ENCODE assay signal across 8 cellular contexts in the genomic region with DNA sequence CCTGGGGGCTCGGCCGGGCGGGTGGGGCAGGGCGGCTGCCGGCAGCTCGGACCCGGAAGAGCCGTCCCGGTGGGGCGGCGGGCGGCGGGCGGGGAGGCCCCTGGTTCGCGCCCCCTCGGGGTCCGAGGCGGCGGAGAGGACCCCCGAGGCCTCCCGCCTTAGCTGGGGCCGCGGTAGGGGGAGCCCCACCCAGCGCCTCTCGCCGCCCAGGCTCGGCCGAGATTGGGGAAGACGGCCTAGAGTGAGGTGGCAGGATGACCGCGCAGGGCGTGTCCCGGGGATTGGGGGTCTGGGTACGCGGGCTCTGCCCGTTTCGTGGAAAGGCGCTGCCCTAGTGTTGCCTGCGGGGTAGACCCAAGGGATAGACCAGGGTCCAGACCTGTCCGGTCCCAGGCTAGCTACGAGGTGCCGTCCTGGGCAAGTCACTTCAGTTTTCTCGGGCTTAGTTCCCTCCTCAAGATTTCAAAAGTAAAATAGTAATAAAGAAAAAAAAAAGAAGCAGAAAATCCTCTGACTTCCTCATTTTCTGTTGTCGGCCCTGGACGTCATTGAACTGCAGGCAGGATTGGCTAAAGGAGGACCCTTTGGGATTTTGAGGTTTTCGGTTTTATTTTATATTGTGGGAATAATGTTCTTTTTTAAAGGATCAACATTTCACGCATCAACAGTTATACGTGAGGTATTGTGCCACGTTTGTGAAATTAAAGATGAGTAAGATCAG. TPM values are rescaled to one million over a fixed set of nuclear protein-coding genes. Genes with fewer than 3 reads are reported as not detected.
DNase-seq lines count a peak whose midpoint lies in the region; ATAC-seq and FAIRE-seq lines count a peak whose summit lies in the region.

No MANE protein-coding gene starts in this region.

- H3K79me2 ChIP-seq in trophoblast cell (ENCODE audit: control insufficient read depth, insufficient read depth, low read length, poor library complexity): peaks cover 19% of the 10 kb centered on the region

- H3K36me3 ChIP-seq in trophoblast cell (ENCODE audit: control insufficient read depth in 1 of 2, insufficient read depth in 2 of 2, low read length in 2 of 2): peaks cover 5 to 9% of the 10 kb centered on the region in 2 experiments

- H2AFZ ChIP-seq in trophoblast cell (ENCODE audit: insufficient read depth, low read length, poor library complexity): peak overlapping the region; percentile 79

- H3K4ac ChIP-seq in trophoblast cell (ENCODE audit: low read depth, low read length): peak overlapping the region; percentile 100

- H4K12ac ChIP-seq in trophoblast cell (ENCODE audit: low read depth, low read length): peak overlapping the region; percentile 91

- peaks cover 39% of the 10 kb centered on the region for H3K36me3 Mint-ChIP-seq in activated naive CD4-positive, alpha-beta T cell treated with anti-CD3 and anti-CD28 coated beads, Interleukin-2, amount 10 ng/mL, durations not matched to agents 7 days and 5 days

- no peaks in the 10 kb centered on the region for H3K9me3 ChIP-seq in trophoblast cell (ENCODE audit: insufficient read depth, low read depth, low read length)

- H2AK5ac ChIP-seq in trophoblast cell (ENCODE audit: low read length): peak overlapping the region; percentile 99

- peak overlapping the region; percentile 95 for H2BK12ac ChIP-seq in trophoblast cell (ENCODE audit: low read length)

- H3K4me1 Mint-ChIP-seq in activated naive CD4-positive, alpha-beta T cell treated with anti-CD3 and anti-CD28 coated beads, Interleukin-2, amount 10 ng/mL, durations not matched to agents 7 days and 5 days: peaks cover 55% of the 10 kb centered on the region

- H3K27me3 ChIP-seq in trophoblast cell (ENCODE audit: insufficient read depth, low read length): no peaks in the 10 kb centered on the region

- peak overlapping the region; percentile 90 for H3K9ac ChIP-seq in trophoblast cell (ENCODE audit: low read length)

- no peaks in the 10 kb centered on the region for H3K9me3 Mint-ChIP-seq in activated naive CD4-positive, alpha-beta T cell treated with anti-CD3 and anti-CD28 coated beads, Interleukin-2, amount 10 ng/mL, durations not matched to agents 7 days and 5 days

- peak overlapping the region; percentile 97 for H3K27ac Mint-ChIP-seq in activated naive CD4-positive, alpha-beta T cell treated with anti-CD3 and anti-CD28 coated beads, Interleukin-2, amount 10 ng/mL, durations not matched to agents 7 days and 5 days

- peak overlapping the region; percentile 85 for H4K91ac ChIP-seq in trophoblast cell (ENCODE audit: low read depth, low read length)

- intact Hi-C loops in Right ventricle myocardium superior (cut with DNase I): no loop called here

- H3K4me1 ChIP-seq in trophoblast cell (ENCODE audit: control insufficient read depth in 1 of 2, insufficient read depth in 2 of 2, low read length in 2 of 2): peaks cover 0 to 8% of the 10 kb centered on the region in 2 experiments

- peak overlapping the region; percentile 98 for H4K8ac ChIP-seq in trophoblast cell (ENCODE audit: low read depth, low read length)

- H3K27me3 Mint-ChIP-seq in activated naive CD4-positive, alpha-beta T cell treated with anti-CD3 and anti-CD28 coated beads, Interleukin-2, amount 10 ng/mL, durations not matched to agents 7 days and 5 days: no peaks in the 10 kb centered on the region

- peak overlapping the region; percentile 93 for H3K4me3 Mint-ChIP-seq in activated naive CD4-positive, alpha-beta T cell treated with anti-CD3 and anti-CD28 coated beads, Interleukin-2, amount 10 ng/mL, durations not matched to agents 7 days and 5 days

- H2BK120ac ChIP-seq in trophoblast cell (ENCODE audit: insufficient read depth, low read length, poor library complexity): peak overlapping the region; percentile 100

- H3K23ac ChIP-seq in trophoblast cell (ENCODE audit: low read length): no peak overlapping the region

- H3K27ac ChIP-seq in trophoblast cell (ENCODE audit: low read depth, low read length): peak overlapping the region; percentile 94

- ATAC-seq in GM19372 (IDR thresholded peaks at IDR 0.05; ENCODE audit: low read depth, unreplicated experiment) (peak; percentile 37), HG03439 (IDR thresholded peaks at IDR 0.05; ENCODE audit: unreplicated experiment) (peak; percentile 40), Right ventricle myocardium superior (ENCODE audit: poor library complexity) (peak; percentile 66)

- WGBS in trophoblast cell (ENCODE audit: extremely low coverage, insufficient coverage, insufficient read length): no CpG with 5 or more reads among the region's 50 CpGs

- H3K14ac ChIP-seq in trophoblast cell (ENCODE audit: low read length): peak overlapping the region; percentile 100

- CTCF ChIA-PET in activated naive CD4-positive, alpha-beta T cell treated with anti-CD3 and anti-CD28 coated beads, Interleukin-2, amount 10 ng/mL, durations not matched to agents 7 days and 5 days (lab: Charles Lee): interaction anchor here (0.9 to 2.5 kb wide), 6 partner anchors 12 to 93 kb away, joined by 3 to 10 read pairs (median 6); no protein-coding TSS in a partner anchor

- DNase-seq in Ammon's horn (ENCODE audit: low spot score) (peak; percentile 51), SIG-M5 treated with dmso at 0.1 percent for 504 hours (lab: John Stamatoyannopoulos, UW; ENCODE audit: unreplicated experiment) (peak; percentile 82), Right ventricle myocardium superior (peak; percentile 85), trophoblast cell (peak; percentile 27 to 48), urothelium cell line (ENCODE audit: low spot score) (peak; percentile 58)
- DNase-seq in activated naive CD4-positive, alpha-beta T cell treated with anti-CD3 and anti-CD28 coated beads, Interleukin-2, amount 10 ng/mL, durations not matched to agents 7 days and 5 days: peak; percentile 78

- FAIRE-seq in urothelium cell line (lab: Jason Lieb, UNC): no peak

- peaks cover 11% of the 10 kb centered on the region for H3K79me1 ChIP-seq in trophoblast cell (ENCODE audit: low read length)

- peak overlapping the region; percentile 95 for H3K4me3 ChIP-seq in trophoblast cell (ENCODE audit: low read depth, low read length)

- peak overlapping the region; percentile 100 for H3K18ac ChIP-seq in trophoblast cell (ENCODE audit: low read length)

- H3K4me2 ChIP-seq in trophoblast cell (ENCODE audit: low read length): peak overlapping the region; percentile 71

- H2BK5ac ChIP-seq in trophoblast cell (ENCODE audit: low read depth, low read length, poor library complexity): peak overlapping the region; percentile 98

RNA-seq across cellular contexts. Expression of gene IQGAP1, which starts 0.6 kb away (rescaled TPM):
- 39.4 TPM for total RNA-seq in Right ventricle myocardium superior
- polyA plus RNA-seq in trophoblast cell (2013): 301 and 302 TPM in 2 replicates

RNA-seq across cellular contexts. Expression of gene ZNF774, which starts 36.5 kb away (rescaled TPM):
- 2.2 TPM for total RNA-seq in Right ventricle myocardium superior
- 1.9 and 2.3 TPM in 2 replicates for polyA plus RNA-seq in trophoblast cell (2013)

Comparison
In these comparisons a context has a peak if more than half of its experiments do, and no peak if none do; other contexts are left out.
1. Peak in every context shown above with its lines: DNase-seq, ATAC-seq, H3K4me3 ChIP-seq and H3K27ac ChIP-seq.